In the genomic region with DNA sequence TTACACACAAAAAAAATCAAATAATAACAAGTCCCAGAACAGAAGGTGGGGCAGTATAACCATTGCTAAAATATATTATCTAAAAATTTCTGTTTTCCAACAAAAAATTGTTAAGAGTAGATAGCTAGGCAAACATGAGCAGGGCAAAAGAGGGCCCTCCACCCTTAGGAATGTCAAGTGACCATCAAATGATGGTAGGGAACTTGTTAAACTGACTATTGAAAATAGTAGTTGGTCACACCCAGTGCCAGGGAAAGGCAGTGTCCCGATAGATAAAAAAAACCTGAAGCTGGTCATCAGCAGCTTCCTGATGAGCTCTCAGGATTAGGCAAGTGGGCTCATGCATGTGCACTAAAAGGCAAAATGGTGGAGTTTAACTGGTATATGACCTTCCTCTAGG, we compare ENCODE assay signal across 2 cellular contexts.
TF ChIP-seq lines count a peak whose summit lies in the region.

No MANE protein-coding gene starts in this region.

TF ChIP-seq in GM23338, 12 proteins besides CTCF, POLR2A, EP300 and RAD21 (continues in another document):
- TF ChIP-seq JUNB (IDR thresholded peaks at IDR 0.05; ENCODE audit: unreplicated experiment) (no peak), EZH2 (IDR thresholded peaks at IDR 0.05; ENCODE audit: low read depth, unreplicated experiment) (no peak), POLR2AphosphoS5 (IDR thresholded peaks at IDR 0.05; ENCODE audit: low read depth) (no peak), ZNF114 (CRISPR knock-in tag; IDR thresholded peaks at IDR 0.05) (no peak), ZNF331 (CRISPR knock-in tag; IDR thresholded peaks at IDR 0.05; ENCODE audit: low read depth) (no peak), CREB1 (CRISPR knock-in tag; IDR thresholded peaks at IDR 0.05; ENCODE audit: low read depth) (no peak), REST (IDR thresholded peaks at IDR 0.05; ENCODE audit: unreplicated experiment) (no peak), NANOG (IDR thresholded peaks at IDR 0.05; ENCODE audit: borderline replicate concordance) (no peak)
- TF ChIP-seq, protein P1, sequence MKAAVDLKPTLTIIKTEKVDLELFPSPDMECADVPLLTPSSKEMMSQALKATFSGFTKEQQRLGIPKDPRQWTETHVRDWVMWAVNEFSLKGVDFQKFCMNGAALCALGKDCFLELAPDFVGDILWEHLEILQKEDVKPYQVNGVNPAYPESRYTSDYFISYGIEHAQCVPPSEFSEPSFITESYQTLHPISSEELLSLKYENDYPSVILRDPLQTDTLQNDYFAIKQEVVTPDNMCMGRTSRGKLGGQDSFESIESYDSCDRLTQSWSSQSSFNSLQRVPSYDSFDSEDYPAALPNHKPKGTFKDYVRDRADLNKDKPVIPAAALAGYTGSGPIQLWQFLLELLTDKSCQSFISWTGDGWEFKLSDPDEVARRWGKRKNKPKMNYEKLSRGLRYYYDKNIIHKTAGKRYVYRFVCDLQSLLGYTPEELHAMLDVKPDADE (IDR thresholded peaks at IDR 0.05), result no peak
- TF ChIP-seq, protein P2, sequence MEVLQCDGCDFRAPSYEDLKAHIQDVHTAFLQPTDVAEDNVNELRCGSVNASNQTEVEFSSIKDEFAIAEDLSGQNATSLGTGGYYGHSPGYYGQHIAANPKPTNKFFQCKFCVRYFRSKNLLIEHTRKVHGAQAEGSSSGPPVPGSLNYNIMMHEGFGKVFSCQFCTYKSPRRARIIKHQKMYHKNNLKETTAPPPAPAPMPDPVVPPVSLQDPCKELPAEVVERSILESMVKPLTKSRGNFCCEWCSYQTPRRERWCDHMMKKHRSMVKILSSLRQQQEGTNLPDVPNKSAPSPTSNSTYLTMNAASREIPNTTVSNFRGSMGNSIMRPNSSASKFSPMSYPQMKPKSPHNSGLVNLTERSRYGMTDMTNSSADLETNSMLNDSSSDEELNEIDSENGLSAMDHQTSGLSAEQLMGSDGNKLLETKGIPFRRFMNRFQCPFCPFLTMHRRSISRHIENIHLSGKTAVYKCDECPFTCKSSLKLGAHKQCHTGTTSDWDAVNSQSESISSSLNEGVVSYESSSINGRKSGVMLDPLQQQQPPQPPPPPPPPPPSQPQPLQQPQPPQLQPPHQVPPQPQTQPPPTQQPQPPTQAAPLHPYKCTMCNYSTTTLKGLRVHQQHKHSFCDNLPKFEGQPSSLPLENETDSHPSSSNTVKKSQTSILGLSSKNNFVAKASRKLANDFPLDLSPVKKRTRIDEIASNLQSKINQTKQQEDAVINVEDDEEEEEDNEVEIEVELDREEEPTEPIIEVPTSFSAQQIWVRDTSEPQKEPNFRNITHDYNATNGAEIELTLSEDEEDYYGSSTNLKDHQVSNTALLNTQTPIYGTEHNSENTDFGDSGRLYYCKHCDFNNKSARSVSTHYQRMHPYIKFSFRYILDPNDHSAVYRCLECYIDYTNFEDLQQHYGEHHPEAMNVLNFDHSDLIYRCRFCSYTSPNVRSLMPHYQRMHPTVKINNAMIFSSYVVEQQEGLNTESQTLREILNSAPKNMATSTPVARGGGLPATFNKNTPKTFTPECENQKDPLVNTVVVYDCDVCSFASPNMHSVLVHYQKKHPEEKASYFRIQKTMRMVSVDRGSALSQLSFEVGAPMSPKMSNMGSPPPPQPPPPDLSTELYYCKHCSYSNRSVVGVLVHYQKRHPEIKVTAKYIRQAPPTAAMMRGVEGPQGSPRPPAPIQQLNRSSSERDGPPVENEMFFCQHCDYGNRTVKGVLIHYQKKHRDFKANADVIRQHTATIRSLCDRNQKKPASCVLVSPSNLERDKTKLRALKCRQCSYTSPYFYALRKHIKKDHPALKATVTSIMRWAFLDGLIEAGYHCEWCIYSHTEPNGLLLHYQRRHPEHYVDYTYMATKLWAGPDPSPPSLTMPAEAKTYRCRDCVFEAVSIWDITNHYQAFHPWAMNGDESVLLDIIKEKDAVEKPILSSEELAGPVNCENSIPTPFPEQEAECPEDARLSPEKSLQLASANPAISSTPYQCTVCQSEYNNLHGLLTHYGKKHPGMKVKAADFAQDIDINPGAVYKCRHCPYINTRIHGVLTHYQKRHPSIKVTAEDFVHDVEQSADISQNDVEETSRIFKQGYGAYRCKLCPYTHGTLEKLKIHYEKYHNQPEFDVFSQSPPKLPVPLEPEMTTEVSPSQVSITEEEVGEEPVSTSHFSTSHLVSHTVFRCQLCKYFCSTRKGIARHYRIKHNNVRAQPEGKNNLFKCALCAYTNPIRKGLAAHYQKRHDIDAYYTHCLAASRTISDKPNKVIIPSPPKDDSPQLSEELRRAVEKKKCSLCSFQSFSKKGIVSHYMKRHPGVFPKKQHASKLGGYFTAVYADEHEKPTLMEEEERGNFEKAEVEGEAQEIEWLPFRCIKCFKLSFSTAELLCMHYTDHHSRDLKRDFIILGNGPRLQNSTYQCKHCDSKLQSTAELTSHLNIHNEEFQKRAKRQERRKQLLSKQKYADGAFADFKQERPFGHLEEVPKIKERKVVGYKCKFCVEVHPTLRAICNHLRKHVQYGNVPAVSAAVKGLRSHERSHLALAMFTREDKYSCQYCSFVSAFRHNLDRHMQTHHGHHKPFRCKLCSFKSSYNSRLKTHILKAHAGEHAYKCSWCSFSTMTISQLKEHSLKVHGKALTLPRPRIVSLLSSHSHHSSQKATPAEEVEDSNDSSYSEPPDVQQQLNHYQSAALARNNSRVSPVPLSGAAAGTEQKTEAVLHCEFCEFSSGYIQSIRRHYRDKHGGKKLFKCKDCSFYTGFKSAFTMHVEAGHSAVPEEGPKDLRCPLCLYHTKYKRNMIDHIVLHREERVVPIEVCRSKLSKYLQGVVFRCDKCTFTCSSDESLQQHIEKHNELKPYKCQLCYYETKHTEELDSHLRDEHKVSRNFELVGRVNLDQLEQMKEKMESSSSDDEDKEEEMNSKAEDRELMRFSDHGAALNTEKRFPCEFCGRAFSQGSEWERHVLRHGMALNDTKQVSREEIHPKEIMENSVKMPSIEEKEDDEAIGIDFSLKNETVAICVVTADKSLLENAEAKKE (CRISPR knock-in tag; IDR thresholded peaks at IDR 0.05), result no peak

TF ChIP-seq in H1, 55 proteins besides CTCF, POLR2A, EP300 and RAD21:
- TF ChIP-seq KDM5A (IDR thresholded peaks at IDR 0.05; ENCODE audit: low read length) (no peak), TAF1 (IDR thresholded peaks at IDR 0.05; ENCODE audit: low read depth, low read length) (no peak), HDAC2 (IDR thresholded peaks at IDR 0.05; ENCODE audit: borderline replicate concordance in 1 of 2, low read depth in 2 of 2, low read length in 2 of 2) (no peak), NRF1 (IDR thresholded peaks at IDR 0.05; ENCODE audit: low read depth, low read length) (no peak), RXRA (IDR thresholded peaks at IDR 0.05; ENCODE audit: insufficient read depth, low read depth, low read length) (no peak), NANOG (IDR thresholded peaks at IDR 0.05; ENCODE audit: insufficient read depth, low read depth, low read length, poor library complexity, severe bottlenecking) (no peak), SRF (IDR thresholded peaks at IDR 0.05; ENCODE audit: low read depth, low read length) (no peak), USF2 (IDR thresholded peaks at IDR 0.05; ENCODE audit: low read length) (no peak), CREB1 (IDR thresholded peaks at IDR 0.05) (no peak), KDM1A (IDR thresholded peaks at IDR 0.05; ENCODE audit: borderline replicate concordance, low read length) (no peak), CEBPB (IDR thresholded peaks at IDR 0.05; ENCODE audit: low read depth, low read length) (no peak), FOSL1 (IDR thresholded peaks at IDR 0.05; ENCODE audit: insufficient read depth, low read depth, low read length) (no peak), SIX5 (IDR thresholded peaks at IDR 0.05; ENCODE audit: low read depth, low read length) (no peak), MAFK (IDR thresholded peaks at IDR 0.05; ENCODE audit: low read depth, low read length) (no peak), SUZ12 (IDR thresholded peaks at IDR 0.05; ENCODE audit: low read length) (no peak), ATF2 (IDR thresholded peaks at IDR 0.05; ENCODE audit: low read length) (no peak), POU5F1 (IDR thresholded peaks at IDR 0.05; ENCODE audit: low read depth, low read length) (no peak), CBX5 (IDR thresholded peaks at IDR 0.05; ENCODE audit: low read depth, low read length) (no peak), HDAC6 (IDR thresholded peaks at IDR 0.05; ENCODE audit: low read depth, low read length) (no peak), TBP (IDR thresholded peaks at IDR 0.05; ENCODE audit: low read depth, low read length) (no peak)
